Comparison of ENCODE assay signal across 34 cellular contexts in genomic region chr10:112083526-112083925, GRCh38.
"Had no signal": no experiment of that assay in that cellular context is flagged by ENCODE, and none has a peak within 500 bp of the region (broad histone marks: within the 10 kb centered on the region; RNA-seq: fewer than 3 reads in every experiment).

No MANE protein-coding gene starts in this region.

- H3K27ac ChIP-seq: adrenal gland, body of pancreas, esophagus muscularis mucosa, foreskin keratinocyte, gastrocnemius medialis, heart left ventricle had no signal

- H3K27ac Mint-ChIP-seq: activated CD4-positive, alpha-beta memory T cell treated with anti-CD3 and anti-CD28 coated beads, Interleukin-2, amount 10 ng/mL, durations not matched to agents 7 days and 5 days; activated CD4-positive, alpha-beta T cell treated with anti-CD3 and anti-CD28 coated beads, Interleukin-2, amount 10 ng/mL, durations not matched to agents 7 days and 5 days; activated naive CD4-positive, alpha-beta T cell treated with anti-CD3 and anti-CD28 coated beads for 36 hours; activated naive CD4-positive, alpha-beta T cell treated with anti-CD3 and anti-CD28 coated beads, Interleukin-2, amount 50 U/mL, for 24 hours; activated naive CD8-positive, alpha-beta T cell treated with anti-CD3 and anti-CD28 coated beads for 36 hours; activated naive CD8-positive, alpha-beta T cell treated with anti-CD3 and anti-CD28 coated beads, Interleukin-2, amount 50 U/mL, for 24 hours; activated T-helper 1 cell treated with anti-CD3 and anti-CD28 coated beads, Interleukin-12 subunit alpha, Interleukin-12 subunit beta, Interleukin-2, Interleukin-4 antibody, amounts not matched to agents 30 ng/mL and 10 ng/mL and 1 ng/mL, durations not matched to agents 14 hours and 24 hours and 36 hours; activated T-helper 2 cell treated with anti-CD3 and anti-CD28 coated beads, Interferon-gamma antibody, Interleukin-2, Interleukin-4, amounts not matched to agents 10 μg/mL and 5 μg/mL and 100 μg/mL, durations not matched to agents 14 hours and 24 hours and 36 hours; effector memory CD8-positive, alpha-beta T cell; T-helper 17 cell; T-helper 2 cell treated with Interferon-gamma antibody and Interleukin-4, amounts not matched to agents 5 μg/mL and 100 μg/mL, for 36 hours had no signal

- H3K36me3 ChIP-seq: adrenal gland, esophagus muscularis mucosa, gastrocnemius medialis, heart left ventricle had no signal

- H3K4me1 Mint-ChIP-seq: activated CD4-positive, alpha-beta memory T cell treated with anti-CD3 and anti-CD28 coated beads, Interleukin-2, amount 10 ng/mL, durations not matched to agents 7 days and 5 days; activated CD4-positive, alpha-beta T cell treated with anti-CD3 and anti-CD28 coated beads, Interleukin-2, amount 10 ng/mL, durations not matched to agents 7 days and 5 days; activated naive CD4-positive, alpha-beta T cell treated with anti-CD3 and anti-CD28 coated beads, Interleukin-2, amount 50 U/mL, for 24 hours; activated naive CD8-positive, alpha-beta T cell treated with anti-CD3 and anti-CD28 coated beads for 36 hours; activated naive CD8-positive, alpha-beta T cell treated with anti-CD3 and anti-CD28 coated beads, Interleukin-2, amount 50 U/mL, for 24 hours; T-helper 17 cell had no signal

- H3K9me3 ChIP-seq: adrenal gland, body of pancreas, esophagus muscularis mucosa, gastrocnemius medialis, heart left ventricle had no signal

- H3K27me3 ChIP-seq: adrenal gland, body of pancreas, esophagus muscularis mucosa, foreskin keratinocyte, gastrocnemius medialis, heart left ventricle had no signal

- H3K9me3 Mint-ChIP-seq: activated CD4-positive, alpha-beta memory T cell treated with anti-CD3 and anti-CD28 coated beads, Interleukin-2, amount 10 ng/mL, durations not matched to agents 7 days and 5 days; activated CD4-positive, alpha-beta T cell treated with anti-CD3 and anti-CD28 coated beads, Interleukin-2, amount 10 ng/mL, durations not matched to agents 7 days and 5 days; activated naive CD4-positive, alpha-beta T cell treated with anti-CD3 and anti-CD28 coated beads for 36 hours; activated naive CD4-positive, alpha-beta T cell treated with anti-CD3 and anti-CD28 coated beads, Interleukin-2, amount 50 U/mL, for 24 hours; activated naive CD8-positive, alpha-beta T cell treated with anti-CD3 and anti-CD28 coated beads for 36 hours; activated naive CD8-positive, alpha-beta T cell treated with anti-CD3 and anti-CD28 coated beads, Interleukin-2, amount 50 U/mL, for 24 hours; activated T-cell treated with anti-CD3 and anti-CD28 coated beads, Interleukin-2, amount 50 U/mL, for 4 hours; activated T-helper 1 cell treated with anti-CD3 and anti-CD28 coated beads, Interleukin-12 subunit alpha, Interleukin-12 subunit beta, Interleukin-2, Interleukin-4 antibody, amounts not matched to agents 30 ng/mL and 10 ng/mL and 1 ng/mL, durations not matched to agents 14 hours and 24 hours and 36 hours; activated T-helper 2 cell treated with anti-CD3 and anti-CD28 coated beads, Interferon-gamma antibody, Interleukin-2, Interleukin-4, amounts not matched to agents 10 μg/mL and 5 μg/mL and 100 μg/mL, durations not matched to agents 14 hours and 24 hours and 36 hours; effector memory CD8-positive, alpha-beta T cell; T-helper 2 cell treated with Interferon-gamma antibody and Interleukin-4, amounts not matched to agents 5 μg/mL and 100 μg/mL, for 36 hours had no signal

- H3K4me3 ChIP-seq: adrenal gland, body of pancreas, esophagus muscularis mucosa, gastrocnemius medialis, heart left ventricle had no signal

- DNase-seq: activated CD4-positive, alpha-beta memory T cell treated with anti-CD3 and anti-CD28 coated beads, Interleukin-2, amount 10 ng/mL, durations not matched to agents 7 days and 5 days; activated CD4-positive, alpha-beta T cell treated with anti-CD3 and anti-CD28 coated beads for 1 hour; activated CD4-positive, alpha-beta T cell treated with anti-CD3 and anti-CD28 coated beads for 4 hours; activated CD4-positive, alpha-beta T cell treated with anti-CD3 and anti-CD28 coated beads, Interleukin-2, amount 10 ng/mL, durations not matched to agents 7 days and 5 days; activated CD4-positive, alpha-beta T cell treated with anti-CD3 and anti-CD28 coated beads, Interleukin-2, amount 50 U/mL, for 4 hours; activated CD4-positive, CD25-positive, alpha-beta regulatory T cell; activated CD8-positive, alpha-beta memory T cell treated with anti-CD3 and anti-CD28 coated beads for 24 hours; activated effector memory CD4-positive, alpha-beta T cell treated with anti-CD3 and anti-CD28 coated beads, Interleukin-2, amount 50 U/mL, for 16 hours; activated naive CD4-positive, alpha-beta T cell treated with anti-CD3 and anti-CD28 coated beads for 36 hours; activated naive CD8-positive, alpha-beta T cell treated with anti-CD3 and anti-CD28 coated beads for 36 hours; activated naive CD8-positive, alpha-beta T cell treated with anti-CD3 and anti-CD28 coated beads, Interleukin-2, amount 50 U/mL, for 24 hours; activated T-cell treated with anti-CD3 and anti-CD28 coated beads, Interleukin-2, amount 50 U/mL, for 4 hours; adrenal gland; amygdala; aorta; body of pancreas; caudate nucleus; cortex of kidney; dermis blood vessel endothelial cell; effector CD4-positive, alpha-beta T cell; effector memory CD8-positive, alpha-beta T cell; erythroblast; foreskin keratinocyte; gastrocnemius medialis; glutamatergic neuron; heart left ventricle; T-helper 1 cell; T-helper 17 cell; T1000 had no signal

- H3K4me1 ChIP-seq: adrenal gland, body of pancreas, foreskin keratinocyte had no signal

- ATAC-seq: activated naive CD8-positive, alpha-beta T cell treated with anti-CD3 and anti-CD28 coated beads, Interleukin-2, amount 50 U/mL, for 24 hours; activated T-cell treated with anti-CD3 and anti-CD28 coated beads, Interleukin-2, amount 50 U/mL, for 4 hours; body of pancreas; effector memory CD8-positive, alpha-beta T cell; foreskin keratinocyte; gastrocnemius medialis; heart left ventricle; T-helper 17 cell had no signal

- H3K27me3 Mint-ChIP-seq: activated naive CD8-positive, alpha-beta T cell treated with anti-CD3 and anti-CD28 coated beads for 36 hours had no signal

- H3K36me3 Mint-ChIP-seq: activated naive CD4-positive, alpha-beta T cell treated with anti-CD3 and anti-CD28 coated beads, Interleukin-2, amount 50 U/mL, for 24 hours; activated naive CD8-positive, alpha-beta T cell treated with anti-CD3 and anti-CD28 coated beads for 36 hours had no signal

- H3K4me3 Mint-ChIP-seq: activated CD4-positive, alpha-beta memory T cell treated with anti-CD3 and anti-CD28 coated beads, Interleukin-2, amount 10 ng/mL, durations not matched to agents 7 days and 5 days; activated CD4-positive, alpha-beta T cell treated with anti-CD3 and anti-CD28 coated beads, Interleukin-2, amount 10 ng/mL, durations not matched to agents 7 days and 5 days; activated naive CD4-positive, alpha-beta T cell treated with anti-CD3 and anti-CD28 coated beads for 36 hours; activated naive CD4-positive, alpha-beta T cell treated with anti-CD3 and anti-CD28 coated beads, Interleukin-2, amount 50 U/mL, for 24 hours; activated naive CD8-positive, alpha-beta T cell treated with anti-CD3 and anti-CD28 coated beads for 36 hours; activated naive CD8-positive, alpha-beta T cell treated with anti-CD3 and anti-CD28 coated beads, Interleukin-2, amount 50 U/mL, for 24 hours; activated T-cell treated with anti-CD3 and anti-CD28 coated beads, Interleukin-2, amount 50 U/mL, for 4 hours; activated T-helper 1 cell treated with anti-CD3 and anti-CD28 coated beads, Interleukin-12 subunit alpha, Interleukin-12 subunit beta, Interleukin-2, Interleukin-4 antibody, amounts not matched to agents 30 ng/mL and 10 ng/mL and 1 ng/mL, durations not matched to agents 14 hours and 24 hours and 36 hours; effector memory CD8-positive, alpha-beta T cell; T-helper 17 cell; T-helper 2 cell treated with Interferon-gamma antibody and Interleukin-4, amounts not matched to agents 5 μg/mL and 100 μg/mL, for 36 hours had no signal
